ENCODE assay signal across 8 cellular contexts in genomic region chr6:42450314-42451145, GRCh38. TPM values are rescaled to one million over a fixed set of nuclear protein-coding genes. Genes with fewer than 3 reads are reported as not detected.
DNase-seq lines count a peak whose midpoint lies in the region; ATAC-seq and TF ChIP-seq lines count a peak whose summit lies in the region.

No MANE protein-coding gene starts in this region.

- TF ChIP-seq EP300 in suprapubic skin (IDR thresholded peaks at IDR 0.05), result no peak

- peak overlapping the region in 3 of 4 donors; percentile 7 to 88 (median 27) for H3K27ac ChIP-seq in body of pancreas
- H3K27ac ChIP-seq in lower lobe of right lung, result peak overlapping the region; percentile 49
- peak overlapping the region; percentile 30 for H3K27ac ChIP-seq in suprapubic skin

- H3K4me3 ChIP-seq in body of pancreas, result peak overlapping the region; percentile 65 to 78
- peak overlapping the region; percentile 64 for H3K4me3 ChIP-seq in lower lobe of right lung
- H3K4me3 ChIP-seq in suprapubic skin, result peak overlapping the region; percentile 66

- ATAC-seq in body of pancreas (no peak), lower lobe of right lung (no peak), HG02981 (IDR thresholded peaks at IDR 0.05; ENCODE audit: unreplicated experiment) (no peak)

- peaks cover 32% of the 10 kb centered on the region for H3K4me1 ChIP-seq in body of pancreas
- H3K4me1 ChIP-seq in lower lobe of right lung, result peaks cover 19% of the 10 kb centered on the region
- peaks cover 47% of the 10 kb centered on the region for H3K4me1 ChIP-seq in suprapubic skin

- TF ChIP-seq CTCF in body of pancreas (IDR thresholded peaks at IDR 0.05) (no peak), lower lobe of right lung (IDR thresholded peaks at IDR 0.05) (no peak), suprapubic skin (IDR thresholded peaks at IDR 0.05) (no peak)

- no peaks in the 10 kb centered on the region for H3K36me3 ChIP-seq in body of pancreas (replicated peaks in 1 of 2; ENCODE audit: insufficient read depth in 1 of 2, low read depth in 2 of 2)
- no peaks in the 10 kb centered on the region for H3K36me3 ChIP-seq in lower lobe of right lung
- H3K36me3 ChIP-seq in suprapubic skin, result no peaks in the 10 kb centered on the region

- 32 to 40% methylated on average over 18 to 21 of the region's 21 CpGs for WGBS in body of pancreas, 2 donors
- 12% methylated on average over 21 of the region's 21 CpGs for WGBS in suprapubic skin

- no peaks in the 10 kb centered on the region for H3K9me3 ChIP-seq in body of pancreas
- H3K9me3 ChIP-seq in lower lobe of right lung, result no peaks in the 10 kb centered on the region
- no peaks in the 10 kb centered on the region for H3K9me3 ChIP-seq in suprapubic skin

- intact Hi-C loops in body of pancreas (cut with DNase I), result no loop called here
- intact Hi-C loops in lower lobe of right lung (cut with DNase I), result no loop called here

- TF ChIP-seq POLR2A in body of pancreas (IDR thresholded peaks at IDR 0.05) (no peak), suprapubic skin (IDR thresholded peaks at IDR 0.05) (no peak)

- DNase-seq in NCI-H1105 treated with DMSO at 0.1 percent for 48 hours (lab: John Stamatoyannopoulos, UW) (peak; percentile 10), NCI-H1105 (lab: John Stamatoyannopoulos, UW) (no peak), NOMO-1 treated with dmso at 0.1 percent for 144 hours (lab: John Stamatoyannopoulos, UW; ENCODE audit: unreplicated experiment) (peak; percentile 12), body of pancreas (peak in 1 of 4 donors; percentile 28), lower lobe of right lung (no peak), suprapubic skin (ENCODE audit: low spot score in 2 of 2) (peak in 1 of 2 donors; percentile 58), KG1 (lab: John Stamatoyannopoulos, UW) (no peak)

- no peaks in the 10 kb centered on the region for H3K27me3 ChIP-seq in body of pancreas
- H3K27me3 ChIP-seq in lower lobe of right lung (ENCODE audit: low read depth), result no peaks in the 10 kb centered on the region
- H3K27me3 ChIP-seq in suprapubic skin, result no peaks in the 10 kb centered on the region

RNA-seq across cellular contexts. Expression of gene TRERF1, which starts 1.2 kb away (rescaled TPM):
- total RNA-seq in body of pancreas (1 to 10 TPM; 2.3 to 3.4 TPM), lower lobe of right lung (5.6 TPM), suprapubic skin (10 to 100 TPM; 14.7 to 22.0 (median 19.0) TPM)

Comparison
In these comparisons a context has a peak if more than half of its experiments do, and no peak if none do; other contexts are left out.
1. DNase-seq: peak in NCI-H1105 treated with DMSO at 0.1 percent for 48 hours (single experiment) and NOMO-1 treated with dmso at 0.1 percent for 144 hours (single experiment); none in NCI-H1105 (single experiment), lower lobe of right lung (single experiment) and KG1 (single experiment).
2. Peak in every context shown above with its lines, with median percentiles within 50 percentile points of each other: H3K27ac ChIP-seq and H3K4me3 ChIP-seq.